2 cellular contexts compared by ENCODE assay signal in genomic region chr3:195035345-195036202, GRCh38.
TF ChIP-seq lines count a peak whose summit lies in the region.

No MANE protein-coding gene starts in this region.

TF ChIP-seq in HCT116, 20 proteins besides CTCF, POLR2A, EP300 and RAD21:
- TF ChIP-seq REST (IDR thresholded peaks at IDR 0.05; ENCODE audit: low read depth) (no peak), POLR2AphosphoS5 (IDR thresholded peaks at IDR 0.05; ENCODE audit: low read depth, low read length) (no peak), MAX (IDR thresholded peaks at IDR 0.05) (no peak), ZNF274 (IDR thresholded peaks at IDR 0.05; ENCODE audit: low read depth, low read length) (no peak), CEBPB (IDR thresholded peaks at IDR 0.05; ENCODE audit: low read depth) (no peak), EZH2phosphoT487 (IDR thresholded peaks at IDR 0.05; ENCODE audit: borderline replicate concordance) (no peak), ZBTB33 (IDR thresholded peaks at IDR 0.05; ENCODE audit: extremely low read depth, insufficient replicate concordance, low read length) (no peak), CBX3 (IDR thresholded peaks at IDR 0.05; ENCODE audit: low read depth) (no peak), ELF1 (IDR thresholded peaks at IDR 0.05; ENCODE audit: borderline replicate concordance, low read depth) (no peak), YY1 (IDR thresholded peaks at IDR 0.05; ENCODE audit: extremely low read depth, insufficient replicate concordance, low read depth, low read length) (no peak), EGR1 (IDR thresholded peaks at IDR 0.05; ENCODE audit: low read depth) (no peak)

TF ChIP-seq in GM12878, 131 proteins besides CTCF, POLR2A, EP300 and RAD21 (continued from another document):
- TF ChIP-seq E4F1 (IDR thresholded peaks at IDR 0.05; ENCODE audit: borderline replicate concordance, partially characterized antibody) = no peak
- no peak for TF ChIP-seq JUND (IDR thresholded peaks at IDR 0.05; ENCODE audit: low read depth, low read length)
- no peak for TF ChIP-seq SIX5 (IDR thresholded peaks at IDR 0.05; ENCODE audit: low read depth, low read length, severe bottlenecking)
- no peak for TF ChIP-seq SMAD1 (IDR thresholded peaks at IDR 0.05; ENCODE audit: low read depth, partially characterized antibody)
- no peak for TF ChIP-seq ZNF217 (IDR thresholded peaks at IDR 0.05)
- TF ChIP-seq LARP7 (IDR thresholded peaks at IDR 0.05) = no peak
